In genomic region chr21:5128257-5128656, GRCh38 we compare ENCODE assay signal across 8 cellular contexts.
DNase-seq lines count a peak whose midpoint lies in the region; ATAC-seq and TF ChIP-seq lines count a peak whose summit lies in the region.
"Not testable (repeated sequence)": the region's sequence is repeated elsewhere in the genome, so short reads cannot be mapped to it uniquely, and the experiment has no call there.

No MANE protein-coding gene starts in this region.

- TF ChIP-seq CTCF in neural crest cell (conservative IDR thresholded peaks at IDR 0.05) = not testable (repeated sequence)

- DNase-seq in CD8-positive, alpha-beta memory T cell = peak; percentile 91 to 99 (median 98)
- peak; percentile 94 for DNase-seq in T-helper 22 cell (ENCODE audit: low read depth)
- DNase-seq in activated naive CD8-positive, alpha-beta T cell treated with anti-CD3 and anti-CD28 coated beads, Interleukin-2, amount 50 U/mL, for 24 hours = peak; percentile 99
- peak; percentile 97 for DNase-seq in Right ventricle myocardium inferior (ENCODE audit: missing footprints)
- peak; percentile 95 for DNase-seq in neural crest cell (ENCODE audit: low read depth, low spot score)
- peak; percentile 96 for DNase-seq in stimulated activated CD8-positive, alpha-beta memory T cell treated with anti-CD3 and anti-CD28 coated beads, Interleukin-15, amount 100 ng/mL, for 1 hour (ENCODE audit: low read depth)

- H3K9me3 ChIP-seq in CD8-positive, alpha-beta memory T cell (ENCODE audit: low read length) = not testable (repeated sequence)

- not testable (repeated sequence) for H3K9me3 Mint-ChIP-seq in CD8-positive, alpha-beta memory T cell; activated naive CD8-positive, alpha-beta T cell treated with anti-CD3 and anti-CD28 coated beads, Interleukin-2, amount 50 U/mL, for 24 hours; neural crest cell

- not testable (repeated sequence) for H3K27ac ChIP-seq in CD8-positive, alpha-beta memory T cell (ENCODE audit: low read depth, low read length)

- H3K27ac Mint-ChIP-seq in CD8-positive, alpha-beta memory T cell = peak overlapping the region in 3 of 8 donors; percentile 50 to 53 (median 52)
- not testable (repeated sequence) for H3K27ac Mint-ChIP-seq in activated naive CD8-positive, alpha-beta T cell treated with anti-CD3 and anti-CD28 coated beads, Interleukin-2, amount 50 U/mL, for 24 hours; neural crest cell (ENCODE audit: unreplicated experiment)

- CTCF ChIA-PET in CD8-positive, alpha-beta memory T cell (lab: Charles Lee) = not testable (repeated sequence)

- H3K27me3 ChIP-seq in CD8-positive, alpha-beta memory T cell (ENCODE audit: insufficient read depth, low read length, poor library complexity, severe bottlenecking) = not testable (repeated sequence)

- ATAC-seq in GM21529 (IDR thresholded peaks at IDR 0.05; ENCODE audit: unreplicated experiment) (peak; percentile 81), HG03520 (IDR thresholded peaks at IDR 0.05; ENCODE audit: unreplicated experiment) (peak; percentile 82), Right ventricle myocardium inferior (peak; percentile 95)
- peak; percentile 96 for ATAC-seq in activated naive CD8-positive, alpha-beta T cell treated with anti-CD3 and anti-CD28 coated beads, Interleukin-2, amount 50 U/mL, for 24 hours

- H3K36me3 ChIP-seq in CD8-positive, alpha-beta memory T cell (ENCODE audit: insufficient read depth, low read length) = not testable (repeated sequence)

- H3K4me1 ChIP-seq in CD8-positive, alpha-beta memory T cell (ENCODE audit: insufficient read depth, low read length) = not testable (repeated sequence)

- POLR2A ChIA-PET in CD8-positive, alpha-beta memory T cell (lab: Charles Lee) = not testable (repeated sequence)

- not testable (repeated sequence) for H3K4me1 Mint-ChIP-seq in CD8-positive, alpha-beta memory T cell; activated naive CD8-positive, alpha-beta T cell treated with anti-CD3 and anti-CD28 coated beads, Interleukin-2, amount 50 U/mL, for 24 hours; neural crest cell

- not testable (repeated sequence) for H3K27me3 Mint-ChIP-seq in CD8-positive, alpha-beta memory T cell; activated naive CD8-positive, alpha-beta T cell treated with anti-CD3 and anti-CD28 coated beads, Interleukin-2, amount 50 U/mL, for 24 hours; neural crest cell (ENCODE audit: low read depth)

- H3K4me3 ChIP-seq in CD8-positive, alpha-beta memory T cell (ENCODE audit: low read length) = not testable (repeated sequence)

- H3K4me3 Mint-ChIP-seq in CD8-positive, alpha-beta memory T cell = peak overlapping the region; percentile 45 to 74 (median 59)
- peak overlapping the region; percentile 63 for H3K4me3 Mint-ChIP-seq in activated naive CD8-positive, alpha-beta T cell treated with anti-CD3 and anti-CD28 coated beads, Interleukin-2, amount 50 U/mL, for 24 hours
- peak overlapping the region; percentile 74 for H3K4me3 Mint-ChIP-seq in neural crest cell

- intact Hi-C loops in Right ventricle myocardium inferior (cut with DNase I) = not testable (repeated sequence)

- not testable (repeated sequence) for H3K36me3 Mint-ChIP-seq in CD8-positive, alpha-beta memory T cell; activated naive CD8-positive, alpha-beta T cell treated with anti-CD3 and anti-CD28 coated beads, Interleukin-2, amount 50 U/mL, for 24 hours (ENCODE audit: low read depth); neural crest cell (ENCODE audit: low read depth)
